ENCODE assay signal across 1 cellular context in the genomic region with DNA sequence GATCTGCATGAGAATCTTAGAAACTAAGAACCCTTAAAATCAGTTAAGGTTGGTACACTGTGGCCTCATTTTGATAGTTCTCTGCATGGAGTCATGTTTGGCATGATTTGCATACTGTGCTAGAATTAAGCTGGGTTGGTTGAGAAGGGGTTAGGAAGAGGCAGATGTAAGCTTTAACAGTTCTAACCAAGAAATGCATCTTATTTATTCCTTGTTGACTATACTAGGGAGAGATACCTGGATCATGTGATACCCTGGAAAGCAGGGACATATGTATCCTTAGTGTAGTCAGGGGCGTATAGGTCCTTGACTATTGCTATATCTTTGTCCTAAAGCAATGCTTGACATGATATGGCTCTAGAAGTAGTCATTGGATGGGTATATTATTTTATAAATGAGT.
TF ChIP-seq lines count a peak whose summit lies in the region.

No MANE protein-coding gene starts in this region.

TF ChIP-seq in WTC11, 78 proteins besides CTCF, POLR2A, EP300 and RAD21 (continued from another document):
- TF ChIP-seq, protein P1, sequence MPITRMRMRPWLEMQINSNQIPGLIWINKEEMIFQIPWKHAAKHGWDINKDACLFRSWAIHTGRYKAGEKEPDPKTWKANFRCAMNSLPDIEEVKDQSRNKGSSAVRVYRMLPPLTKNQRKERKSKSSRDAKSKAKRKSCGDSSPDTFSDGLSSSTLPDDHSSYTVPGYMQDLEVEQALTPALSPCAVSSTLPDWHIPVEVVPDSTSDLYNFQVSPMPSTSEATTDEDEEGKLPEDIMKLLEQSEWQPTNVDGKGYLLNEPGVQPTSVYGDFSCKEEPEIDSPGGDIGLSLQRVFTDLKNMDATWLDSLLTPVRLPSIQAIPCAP (CRISPR knock-in tag; IDR thresholded peaks at IDR 0.05): no peak
- no peak for TF ChIP-seq TEAD4 (CRISPR knock-in tag; IDR thresholded peaks at IDR 0.05)
- TF ChIP-seq JAZF1 (CRISPR knock-in tag; IDR thresholded peaks at IDR 0.05): no peak
- TF ChIP-seq, protein P2, sequence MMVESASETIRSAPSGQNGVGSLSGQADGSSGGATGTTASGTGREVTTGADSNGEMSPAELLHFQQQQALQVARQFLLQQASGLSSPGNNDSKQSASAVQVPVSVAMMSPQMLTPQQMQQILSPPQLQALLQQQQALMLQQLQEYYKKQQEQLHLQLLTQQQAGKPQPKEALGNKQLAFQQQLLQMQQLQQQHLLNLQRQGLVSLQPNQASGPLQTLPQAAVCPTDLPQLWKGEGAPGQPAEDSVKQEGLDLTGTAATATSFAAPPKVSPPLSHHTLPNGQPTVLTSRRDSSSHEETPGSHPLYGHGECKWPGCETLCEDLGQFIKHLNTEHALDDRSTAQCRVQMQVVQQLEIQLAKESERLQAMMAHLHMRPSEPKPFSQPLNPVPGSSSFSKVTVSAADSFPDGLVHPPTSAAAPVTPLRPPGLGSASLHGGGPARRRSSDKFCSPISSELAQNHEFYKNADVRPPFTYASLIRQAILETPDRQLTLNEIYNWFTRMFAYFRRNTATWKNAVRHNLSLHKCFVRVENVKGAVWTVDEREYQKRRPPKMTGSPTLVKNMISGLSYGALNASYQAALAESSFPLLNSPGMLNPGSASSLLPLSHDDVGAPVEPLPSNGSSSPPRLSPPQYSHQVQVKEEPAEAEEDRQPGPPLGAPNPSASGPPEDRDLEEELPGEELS (CRISPR knock-in tag; IDR thresholded peaks at IDR 0.05): no peak
